ENCODE assay signal across 1 cellular context in genomic region chr13:49399801-49400472, GRCh38.
TF ChIP-seq lines count a peak whose summit lies in the region.

No MANE protein-coding gene starts in this region.

TF ChIP-seq in HepG2, 621 proteins besides CTCF, POLR2A, EP300 and RAD21:
- TF ChIP-seq AGO2 (optimal IDR thresholded peaks at IDR 0.05; ENCODE audit: low read depth, low read length) (no peak), SAFB2 (CRISPR knock-in tag; IDR thresholded peaks at IDR 0.05; ENCODE audit: borderline replicate concordance, low read depth) (no peak), ZNF687 (CRISPR knock-in tag; IDR thresholded peaks at IDR 0.05) (no peak), ZNF30 (CRISPR knock-in tag; IDR thresholded peaks at IDR 0.05) (no peak), RCOR2 (CRISPR knock-in tag; IDR thresholded peaks at IDR 0.05) (no peak)
